Comparison of ENCODE assay signal across 8 cellular contexts in genomic region chr2:23658466-23658942, GRCh38.
DNase-seq lines count a peak whose midpoint lies in the region; ATAC-seq lines count a peak whose summit lies in the region.

No MANE protein-coding gene starts in this region.

- peak overlapping the region; percentile 38 to 86 for H3K27ac Mint-ChIP-seq in stimulated activated naive CD8-positive, alpha-beta T cell treated with anti-CD3 and anti-CD28 coated beads, Interleukin-15, amount 100 ng/mL, for 72 hours

- DNase-seq in activated T-cell treated with anti-CD3 and anti-CD28 coated beads for 48 hours (ENCODE audit: low read depth) = peak; percentile 46
- DNase-seq in activated T-cell treated with anti-CD3 and anti-CD28 coated beads for 4 hours = no peak
- DNase-seq in activated CD8-positive, alpha-beta memory T cell treated with anti-CD3 and anti-CD28 coated beads, Interleukin-2, amount 50 U/mL, for 48 hours = peak; percentile 72
- DNase-seq in left lobe of liver (ENCODE audit: low spot score) = peak; percentile 55
- DNase-seq in stimulated activated naive CD8-positive, alpha-beta T cell treated with anti-CD3 and anti-CD28 coated beads, Interleukin-15, amount 100 ng/mL, for 72 hours = peak; percentile 57 to 73
- DNase-seq in hippocampal formation (lab: John Stamatoyannopoulos, UW) = no peak
- DNase-seq in NCI-H146 (lab: John Stamatoyannopoulos, UW) = no peak

- peak overlapping the region; percentile 27 to 74 for H3K4me3 Mint-ChIP-seq in stimulated activated naive CD8-positive, alpha-beta T cell treated with anti-CD3 and anti-CD28 coated beads, Interleukin-15, amount 100 ng/mL, for 72 hours

- H3K9me3 Mint-ChIP-seq in stimulated activated naive CD8-positive, alpha-beta T cell treated with anti-CD3 and anti-CD28 coated beads, Interleukin-15, amount 100 ng/mL, for 72 hours = no peaks in the 10 kb centered on the region

- H3K4me1 Mint-ChIP-seq in stimulated activated naive CD8-positive, alpha-beta T cell treated with anti-CD3 and anti-CD28 coated beads, Interleukin-15, amount 100 ng/mL, for 72 hours = peaks cover 13% of the 10 kb centered on the region

- ATAC-seq in left lobe of liver (peak; percentile 88), HG02642 (IDR thresholded peaks at IDR 0.05; ENCODE audit: poor library complexity, unreplicated experiment) (no peak)
- ATAC-seq in stimulated activated naive CD8-positive, alpha-beta T cell treated with anti-CD3 and anti-CD28 coated beads, Interleukin-15, amount 100 ng/mL, for 72 hours = peak; percentile 90

- peaks cover 35% of the 10 kb centered on the region for H3K27me3 Mint-ChIP-seq in stimulated activated naive CD8-positive, alpha-beta T cell treated with anti-CD3 and anti-CD28 coated beads, Interleukin-15, amount 100 ng/mL, for 72 hours

Comparison
In these comparisons a context has a peak if more than half of its experiments do, and no peak if none do; other contexts are left out.
1. DNase-seq: peak in activated T-cell treated with anti-CD3 and anti-CD28 coated beads for 48 hours (single experiment), activated CD8-positive, alpha-beta memory T cell treated with anti-CD3 and anti-CD28 coated beads, Interleukin-2, amount 50 U/mL, for 48 hours (single experiment), left lobe of liver (single experiment) and stimulated activated naive CD8-positive, alpha-beta T cell treated with anti-CD3 and anti-CD28 coated beads, Interleukin-15, amount 100 ng/mL, for 72 hours (2 of 2); none in activated T-cell treated with anti-CD3 and anti-CD28 coated beads for 4 hours (single experiment), hippocampal formation (0 of 2) and NCI-H146 (single experiment).